ENCODE assay signal across 14 cellular contexts in the genomic region with DNA sequence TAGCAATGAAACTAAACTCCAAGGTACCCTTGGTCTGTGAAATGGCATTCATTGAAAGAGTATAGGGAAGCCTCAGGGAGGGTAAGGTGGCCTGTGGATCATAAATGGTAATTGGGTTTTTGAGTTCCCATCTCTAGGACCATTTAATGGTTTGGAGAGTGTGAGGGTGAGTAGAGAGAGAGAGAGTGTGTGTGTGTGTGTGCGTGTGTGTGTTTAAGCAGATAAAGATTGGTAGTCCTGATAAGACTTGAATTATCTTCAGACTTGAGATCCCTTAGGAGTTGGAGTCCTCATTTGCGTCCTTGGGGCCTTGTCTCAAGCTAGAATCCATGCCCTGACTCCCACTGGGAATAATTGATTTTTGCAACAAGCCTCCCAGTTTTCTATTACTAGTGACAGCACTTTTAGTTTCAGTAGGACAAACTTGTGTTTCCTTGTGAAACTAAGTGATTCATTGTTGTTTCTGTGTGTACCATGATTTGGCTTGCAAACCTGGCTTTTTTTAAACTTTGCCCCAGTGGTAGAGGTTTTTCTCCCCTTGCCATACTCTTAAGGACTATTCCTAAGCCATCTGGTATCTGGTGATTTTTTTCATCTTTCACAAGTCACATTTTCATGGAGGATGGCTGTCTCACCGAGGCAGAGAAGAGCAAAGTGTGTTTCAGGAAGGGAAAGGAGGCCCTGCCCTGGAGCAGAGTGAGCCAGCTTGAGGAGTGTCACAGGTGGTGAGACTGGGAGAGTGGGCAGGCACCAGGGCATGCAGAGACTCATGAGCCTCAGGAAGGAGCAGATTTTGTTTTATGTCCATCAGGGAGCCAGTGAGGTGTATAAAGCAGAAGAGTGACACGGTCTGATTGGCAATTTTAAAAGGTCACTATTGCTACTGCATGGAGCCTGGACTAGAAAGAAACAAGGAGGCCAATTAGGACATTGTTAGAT. TPM values are rescaled to one million over a fixed set of nuclear protein-coding genes. Genes with fewer than 3 reads are reported as not detected.
DNase-seq lines count a peak whose midpoint lies in the region; ATAC-seq and TF ChIP-seq lines count a peak whose summit lies in the region.
"Had no signal": no experiment of that assay in that cellular context is flagged by ENCODE, and none has a peak within 500 bp of the region (broad histone marks: within the 10 kb centered on the region; RNA-seq: fewer than 3 reads in every experiment).

No MANE protein-coding gene starts in this region.

- H4K20me1 ChIP-seq in mammary epithelial cell (ENCODE audit: insufficient read depth, low read length) (no peaks in the 10 kb centered on the region), GM23338 (replicated peaks; ENCODE audit: insufficient read depth) (no peaks in the 10 kb centered on the region; the same call in 1 of the 2 replicates)

- H3K4me3 ChIP-seq in mammary epithelial cell (replicated peaks in 1 of 3; ENCODE audit: insufficient read depth in 1 of 3, low read depth in 2 of 3, low read length in 3 of 3) = no peak overlapping the region
- no peak overlapping the region for H3K4me3 ChIP-seq in gastrocnemius medialis
- H3K4me3 ChIP-seq in GM23338 = no peak overlapping the region
- H3K4me3 ChIP-seq: thoracic aorta had no signal

- intact Hi-C loops in mammary epithelial cell (cut with micrococcal nuclease) (loop anchor here (5.0 kb wide), 1 partner anchor 35 kb away; the partner anchor contains the start of gene C11orf96), gastrocnemius medialis (cut with DNase I; ENCODE audit: low total_unique reads) (loop anchor here (5.0 kb wide), 1 partner anchor 35 kb away; the partner anchor contains the start of gene C11orf96)

- no peak for TF ChIP-seq POLR2A in gastrocnemius medialis (IDR thresholded peaks at IDR 0.05)

- no peak overlapping the region for H3K9ac ChIP-seq in mammary epithelial cell (ENCODE audit: insufficient read depth, low read length)

- TF ChIP-seq CTCF in mammary epithelial cell (conservative IDR thresholded peaks at IDR 0.05 in 1 of 2, IDR thresholded peaks at IDR 0.05 in 1 of 2; ENCODE audit: extremely low read depth in 1 of 2, insufficient read depth in 1 of 2, low read depth in 1 of 2, low read length in 2 of 2) (no peak), gastrocnemius medialis (IDR thresholded peaks at IDR 0.05 in 4 of 5, conservative IDR thresholded peaks at IDR 0.05 in 1 of 5) (no peak), GM23338 (conservative IDR thresholded peaks at IDR 0.05; ENCODE audit: low read depth in 2 of 2) (no peak)

- BruUV-seq in mammary epithelial cell (replicated peaks; lab: Mats Ljungman, UMichigan) = no TSS peak

- H3K27ac ChIP-seq in mammary epithelial cell (ENCODE audit: insufficient read depth, low read depth, low read length) = no peak overlapping the region
- peak overlapping the region in 3 of 4 donors; percentile 17 to 64 (median 18) for H3K27ac ChIP-seq in gastrocnemius medialis
- no peak overlapping the region for H3K27ac ChIP-seq in GM23338 (ENCODE audit: low read depth)
- H3K27ac ChIP-seq: thoracic aorta had no signal

- H3K4me2 ChIP-seq in mammary epithelial cell (ENCODE audit: insufficient read depth, low read depth, low read length) = no peak overlapping the region
- H3K4me2 ChIP-seq in GM23338 = no peak overlapping the region

- no peak for DNase-seq in activated T-cell treated with anti-CD3 and anti-CD28 coated beads, Interleukin-2, amount 50 U/mL, for 24 hours
- no peak for DNase-seq in activated T-cell treated with anti-CD3 and anti-CD28 coated beads, Interleukin-2, amount 50 U/mL, for 4 hours
- peak; percentile 59 for DNase-seq in mammary epithelial cell
- no peak for DNase-seq in gastrocnemius medialis
- DNase-seq in GM19240 (ENCODE audit: insufficient read length, low spot score) = no peak
- DNase-seq in GM23338 (ENCODE audit: low spot score) = no peak
- DNase-seq: activated CD4-positive, alpha-beta T cell treated with anti-CD3 and anti-CD28 coated beads for 48 hours; COR-L47; foreskin melanocyte; NCI-H748 treated with DMSO at 0.1 percent for 48 hours had no signal

- no peak overlapping the region for H2AFZ ChIP-seq in mammary epithelial cell (ENCODE audit: low read depth, low read length)
- H2AFZ ChIP-seq in GM23338 = no peak overlapping the region

- H3K4me1 Mint-ChIP-seq in activated T-cell treated with anti-CD3 and anti-CD28 coated beads, Interleukin-2, amount 50 U/mL, for 24 hours (ENCODE audit: low read depth) = peaks cover 23% of the 10 kb centered on the region
- H3K4me1 Mint-ChIP-seq in activated T-cell treated with anti-CD3 and anti-CD28 coated beads, Interleukin-2, amount 50 U/mL, for 4 hours (ENCODE audit: low read depth) = peaks cover 11% of the 10 kb centered on the region
- no peaks in the 10 kb centered on the region for H3K4me1 Mint-ChIP-seq in GM23338

- H3K79me2 ChIP-seq in mammary epithelial cell (ENCODE audit: insufficient read depth, low read length) (no peaks in the 10 kb centered on the region), GM23338 (replicated peaks; ENCODE audit: insufficient read depth) (no peaks in the 10 kb centered on the region)

- in situ Hi-C loops in mammary epithelial cell (cut with MboI; ENCODE audit: low sequenced_read_pairs in 2 of 2) = loop anchor here in 1 of 2 donors (5.0 kb wide), 1 partner anchor 40 kb away; no protein-coding TSS in a partner anchor
- in situ Hi-C loops in gastrocnemius medialis (cut with MboI; ENCODE audit: low sequenced_read_pairs in 4 of 4) = no loop called here

- peaks cover 91% of the 10 kb centered on the region for H3K36me3 Mint-ChIP-seq in activated T-cell treated with anti-CD3 and anti-CD28 coated beads, Interleukin-2, amount 50 U/mL, for 24 hours (ENCODE audit: low read depth)
- peaks cover 60% of the 10 kb centered on the region for H3K36me3 Mint-ChIP-seq in activated T-cell treated with anti-CD3 and anti-CD28 coated beads, Interleukin-2, amount 50 U/mL, for 4 hours (ENCODE audit: insufficient read depth)
- H3K36me3 Mint-ChIP-seq in GM23338 (ENCODE audit: low read depth) = no peaks in the 10 kb centered on the region

- ATAC-seq in activated T-cell treated with anti-CD3 and anti-CD28 coated beads, Interleukin-2, amount 50 U/mL, for 4 hours = no peak
- ATAC-seq in HG02759 (IDR thresholded peaks at IDR 0.05; ENCODE audit: unreplicated experiment) (peak; percentile 66), gastrocnemius medialis (no peak), GM23338 (no peak), GM19324 (IDR thresholded peaks at IDR 0.05; ENCODE audit: low FRiP score, unreplicated experiment) (no peak)

- H3K9me3 ChIP-seq in mammary epithelial cell (replicated peaks; ENCODE audit: insufficient read depth, low read length) = no peaks in the 10 kb centered on the region
- H3K9me3 ChIP-seq in gastrocnemius medialis = no peaks in the 10 kb centered on the region
- H3K9me3 ChIP-seq: thoracic aorta had no signal

- no peaks in the 10 kb centered on the region for H3K9me3 Mint-ChIP-seq in activated T-cell treated with anti-CD3 and anti-CD28 coated beads, Interleukin-2, amount 50 U/mL, for 24 hours
- H3K9me3 Mint-ChIP-seq in activated T-cell treated with anti-CD3 and anti-CD28 coated beads, Interleukin-2, amount 50 U/mL, for 4 hours = no peaks in the 10 kb centered on the region
- H3K9me3 Mint-ChIP-seq in GM23338 = no peaks in the 10 kb centered on the region
- H3K9me3 Mint-ChIP-seq: mesothelial cell of epicardium had no signal

- H3K4me1 ChIP-seq in mammary epithelial cell (ENCODE audit: insufficient read depth, low read length) (peaks cover 7% of the 10 kb centered on the region), gastrocnemius medialis (peaks cover 18 to 21% of the 10 kb centered on the region in 2 donors), GM23338 (ENCODE audit: insufficient read depth) (no peaks in the 10 kb centered on the region)

- no peak overlapping the region for H3K4me3 Mint-ChIP-seq in activated T-cell treated with anti-CD3 and anti-CD28 coated beads, Interleukin-2, amount 50 U/mL, for 24 hours
- H3K4me3 Mint-ChIP-seq in activated T-cell treated with anti-CD3 and anti-CD28 coated beads, Interleukin-2, amount 50 U/mL, for 4 hours = no peak overlapping the region
- H3K4me3 Mint-ChIP-seq in GM23338 = no peak overlapping the region
- H3K4me3 Mint-ChIP-seq: mesothelial cell of epicardium had no signal

- no peaks in the 10 kb centered on the region for H3K27me3 Mint-ChIP-seq in activated T-cell treated with anti-CD3 and anti-CD28 coated beads, Interleukin-2, amount 50 U/mL, for 24 hours
- no peaks in the 10 kb centered on the region for H3K27me3 Mint-ChIP-seq in activated T-cell treated with anti-CD3 and anti-CD28 coated beads, Interleukin-2, amount 50 U/mL, for 4 hours (ENCODE audit: low read depth)
- no peaks in the 10 kb centered on the region for H3K27me3 Mint-ChIP-seq in GM23338 (ENCODE audit: insufficient read depth, low read depth, poor library complexity)

- dilution Hi-C loops in mammary epithelial cell (cut with HindIII; ENCODE audit: low sequenced_read_pairs) = no loop called here

- peaks cover 3% of the 10 kb centered on the region for H3K36me3 ChIP-seq in mammary epithelial cell (ENCODE audit: insufficient read depth, low read length)
- H3K36me3 ChIP-seq in gastrocnemius medialis = peaks cover 0 to 25% of the 10 kb centered on the region in 2 donors
- H3K36me3 ChIP-seq in GM23338 (ENCODE audit: insufficient read depth) = no peaks in the 10 kb centered on the region
- H3K36me3 ChIP-seq: thoracic aorta had no signal

- 79% methylated on average over 3 of the region's 4 CpGs for WGBS in mammary epithelial cell (ENCODE audit: low coverage, missing lambda C conversion rate)

- no peaks in the 10 kb centered on the region for H3K9me2 ChIP-seq in GM23338 (ENCODE audit: insufficient read depth)

- no peaks in the 10 kb centered on the region for H3F3A ChIP-seq in GM23338 (replicated peaks; ENCODE audit: low read depth)

- peak overlapping the region; percentile 62 for H3K27ac Mint-ChIP-seq in activated T-cell treated with anti-CD3 and anti-CD28 coated beads, Interleukin-2, amount 50 U/mL, for 24 hours
- H3K27ac Mint-ChIP-seq in GM23338 = no peak overlapping the region
- H3K27ac Mint-ChIP-seq: mesothelial cell of epicardium had no signal

- no peaks in the 10 kb centered on the region for H3K27me3 ChIP-seq in mammary epithelial cell (ENCODE audit: insufficient read depth, low read length)
- no peaks in the 10 kb centered on the region for H3K27me3 ChIP-seq in gastrocnemius medialis
- no peaks in the 10 kb centered on the region for H3K27me3 ChIP-seq in GM23338 (ENCODE audit: insufficient read depth)

- CTCF ChIA-PET in mammary epithelial cell (lab: Charles Lee; ENCODE audit: low non-redundant PET) = no interaction called here

RNA-seq across cellular contexts. Expression of gene ALKBH3, which starts 26.7 kb away (rescaled TPM):
- 10 to 100 TPM; 43.1 to 59.1 (median 58.0) TPM for total RNA-seq in activated T-cell treated with anti-CD3 and anti-CD28 coated beads, Interleukin-2, amount 50 U/mL, for 4 hours
- total RNA-seq in mammary epithelial cell (10 to 100 TPM; 38.8 to 50.7 TPM), gastrocnemius medialis (10 to 100 TPM; 27.5 to 44.1 (median 42.0) TPM)
- polyA plus RNA-seq in mammary epithelial cell (35.1 TPM), GM23338 (2016; fragmentation: Nextera tagmentation; extraction: Ambion mirVana) (7.9 and 10.7 TPM in 2 replicates)
- polyA minus RNA-seq in mammary epithelial cell = 27.2 TPM
- total RNA-seq in GM23338 (2014; rRNA removed; shearing (Covaris generic)) = 10.3 and 10.8 TPM in 2 replicates

RNA-seq across cellular contexts. Expression of gene C11orf96, which starts 35.1 kb away (rescaled TPM):
- total RNA-seq in activated T-cell treated with anti-CD3 and anti-CD28 coated beads, Interleukin-2, amount 50 U/mL, for 4 hours = under 1 TPM; 0.57 to 0.87 (median 0.78) TPM
- total RNA-seq in mammary epithelial cell (not detected), gastrocnemius medialis (100 to 1,000 TPM in 1 of 4 donors, 10 to 100 TPM in 3; 22.4 to 220 (median 78.4) TPM)
- polyA plus RNA-seq in mammary epithelial cell (not detected), GM23338 (2016; fragmentation: Nextera tagmentation; extraction: Ambion mirVana) (0.31 and 1.4 TPM in 2 replicates)
- polyA minus RNA-seq in mammary epithelial cell = not detected
- total RNA-seq in GM23338 (2014; rRNA removed; shearing (Covaris generic)) = 2.5 and 2.6 TPM in 2 replicates

Comparison
In these comparisons a context has a peak if more than half of its experiments do, and no peak if none do; other contexts are left out.
1. H3K27ac ChIP-seq: peak in gastrocnemius medialis (3 of 4); none in mammary epithelial cell (single experiment) and GM23338 (single experiment).